In genomic region chr2:98489971-98490962, GRCh38 we compare ENCODE assay signal across 16 cellular contexts. TPM values are rescaled to one million over a fixed set of nuclear protein-coding genes. Genes with fewer than 3 reads are reported as not detected.
DNase-seq lines count a peak whose midpoint lies in the region; ATAC-seq and TF ChIP-seq lines count a peak whose summit lies in the region.
"Had no signal": no experiment of that assay in that cellular context is flagged by ENCODE, and none has a peak within 500 bp of the region (broad histone marks: within the 10 kb centered on the region; RNA-seq: fewer than 3 reads in every experiment).

No MANE protein-coding gene starts in this region.

- peak overlapping the region; percentile 99 for H3K27ac ChIP-seq in KMS-11
- peak overlapping the region in 3 of 4 donors; percentile 17 to 45 (median 45) for H3K27ac ChIP-seq in esophagus muscularis mucosa (replicated peaks in 1 of 4)
- H3K27ac ChIP-seq in temporal lobe (ENCODE audit: low read depth, low read length): peak overlapping the region; percentile 22
- H3K27ac ChIP-seq: hepatocyte, VCaP had no signal

- peaks cover 83% of the 10 kb centered on the region for H3K4me1 ChIP-seq in KMS-11 (ENCODE audit: low read depth, poor library complexity, severe bottlenecking)
- peaks cover 50 to 96% (median 88%) of the 10 kb centered on the region in 4 donors for H3K4me1 ChIP-seq in esophagus muscularis mucosa

- intact Hi-C loops in activated CD4-positive, alpha-beta memory T cell treated with anti-CD3 and anti-CD28 coated beads for 36 hours (cut with micrococcal nuclease): no loop called here
- intact Hi-C loops in esophagus muscularis mucosa (cut with DNase I): no loop called here

- DNase-seq in activated CD4-positive, alpha-beta memory T cell treated with anti-CD3 and anti-CD28 coated beads, Interleukin-2, amount 10 ng/mL, durations not matched to agents 7 days and 5 days: no peak
- no peak for DNase-seq in activated CD4-positive, alpha-beta memory T cell treated with anti-CD3 and anti-CD28 coated beads for 36 hours
- DNase-seq in esophagus muscularis mucosa (ENCODE audit: extremely low spot score) (no peak), glomerular visceral epithelial cell (ENCODE audit: extremely low spot score) (no peak), NCI-H2227 (lab: John Stamatoyannopoulos, UW; ENCODE audit: unreplicated experiment) (no peak)
- DNase-seq: effector CD4-positive, alpha-beta T cell; kidney; NCI-H1417 treated with DMSO at 0.1 percent for 48 hours; stimulated activated naive B cell treated with anti-CD40 and anti-IgM and Interleukin-4, amounts not matched to agents 10 μg/mL and 1 μg/mL and 100 μg/mL, for 72 hours; SW 1271 had no signal

- TF ChIP-seq CTCF in KMS-11 (conservative IDR thresholded peaks at IDR 0.05; ENCODE audit: low read depth, low read length): no peak
- no peak for TF ChIP-seq CTCF in esophagus muscularis mucosa (IDR thresholded peaks at IDR 0.05)

- H3K36me3 Mint-ChIP-seq in activated CD4-positive, alpha-beta memory T cell treated with anti-CD3 and anti-CD28 coated beads, Interleukin-2, amount 10 ng/mL, durations not matched to agents 7 days and 5 days (ENCODE audit: low read depth): peaks cover 68% of the 10 kb centered on the region
- H3K36me3 Mint-ChIP-seq in activated CD4-positive, alpha-beta memory T cell treated with anti-CD3 and anti-CD28 coated beads for 36 hours: peaks cover 10% of the 10 kb centered on the region

- H3K9me3 ChIP-seq in esophagus muscularis mucosa: no peaks in the 10 kb centered on the region

- H3K4me3 ChIP-seq in KMS-11 (IDR thresholded peaks at IDR 0.05; ENCODE audit: insufficient read depth, low read depth, low read length) (no peak overlapping the region), esophagus muscularis mucosa (no peak overlapping the region)
- H3K4me3 ChIP-seq: hepatocyte had no signal

- TF ChIP-seq EP300 in esophagus muscularis mucosa (IDR thresholded peaks at IDR 0.05): no peak

- H3K36me3 ChIP-seq in KMS-11 (ENCODE audit: insufficient read depth) (no peaks in the 10 kb centered on the region), esophagus muscularis mucosa (no peaks in the 10 kb centered on the region)

- H3K9ac ChIP-seq in KMS-11: no peak overlapping the region

- peak overlapping the region; percentile 21 for H3K27ac Mint-ChIP-seq in activated CD4-positive, alpha-beta memory T cell treated with anti-CD3 and anti-CD28 coated beads, Interleukin-2, amount 10 ng/mL, durations not matched to agents 7 days and 5 days
- no peak overlapping the region for H3K27ac Mint-ChIP-seq in activated CD4-positive, alpha-beta memory T cell treated with anti-CD3 and anti-CD28 coated beads for 36 hours
- H3K27ac Mint-ChIP-seq: memory B cell; stimulated activated naive B cell treated with anti-CD40 and anti-IgM and Interleukin-4, amounts not matched to agents 10 μg/mL and 1 μg/mL and 100 μg/mL, for 72 hours had no signal

- H4K20me1 ChIP-seq in KMS-11 (ENCODE audit: insufficient read depth): no peaks in the 10 kb centered on the region

- no peaks in the 10 kb centered on the region for H3K27me3 ChIP-seq in KMS-11 (ENCODE audit: insufficient read depth, low read depth)
- H3K27me3 ChIP-seq in esophagus muscularis mucosa: no peaks in the 10 kb centered on the region
- H3K27me3 ChIP-seq: hepatocyte had no signal

- H3K27me3 Mint-ChIP-seq in activated CD4-positive, alpha-beta memory T cell treated with anti-CD3 and anti-CD28 coated beads, Interleukin-2, amount 10 ng/mL, durations not matched to agents 7 days and 5 days: no peaks in the 10 kb centered on the region
- no peaks in the 10 kb centered on the region for H3K27me3 Mint-ChIP-seq in activated CD4-positive, alpha-beta memory T cell treated with anti-CD3 and anti-CD28 coated beads for 36 hours
- H3K27me3 Mint-ChIP-seq: memory B cell; stimulated activated naive B cell treated with anti-CD40 and anti-IgM and Interleukin-4, amounts not matched to agents 10 μg/mL and 1 μg/mL and 100 μg/mL, for 72 hours had no signal

- H3K4me3 Mint-ChIP-seq in activated CD4-positive, alpha-beta memory T cell treated with anti-CD3 and anti-CD28 coated beads, Interleukin-2, amount 10 ng/mL, durations not matched to agents 7 days and 5 days: no peak overlapping the region
- no peak overlapping the region for H3K4me3 Mint-ChIP-seq in activated CD4-positive, alpha-beta memory T cell treated with anti-CD3 and anti-CD28 coated beads for 36 hours
- H3K4me3 Mint-ChIP-seq: memory B cell; stimulated activated naive B cell treated with anti-CD40 and anti-IgM and Interleukin-4, amounts not matched to agents 10 μg/mL and 1 μg/mL and 100 μg/mL, for 72 hours had no signal

- peaks cover 94% of the 10 kb centered on the region for H3K79me2 ChIP-seq in KMS-11 (ENCODE audit: insufficient read depth, low read depth)

- H3K4me1 Mint-ChIP-seq in activated CD4-positive, alpha-beta memory T cell treated with anti-CD3 and anti-CD28 coated beads, Interleukin-2, amount 10 ng/mL, durations not matched to agents 7 days and 5 days: peaks cover 58% of the 10 kb centered on the region
- H3K4me1 Mint-ChIP-seq in activated CD4-positive, alpha-beta memory T cell treated with anti-CD3 and anti-CD28 coated beads for 36 hours (ENCODE audit: low read depth): peaks cover 64% of the 10 kb centered on the region

- H2AFZ ChIP-seq in KMS-11 (ENCODE audit: low read depth): no peak overlapping the region
- H2AFZ ChIP-seq: hepatocyte had no signal

- POLR2A ChIA-PET in activated CD4-positive, alpha-beta memory T cell treated with anti-CD3 and anti-CD28 coated beads, Interleukin-2, amount 10 ng/mL, durations not matched to agents 7 days and 5 days (lab: Charles Lee): interaction anchor here (16.5 kb wide), 1 partner anchor 29 kb away, joined by 500 read pairs; no protein-coding TSS in a partner anchor
- POLR2A ChIA-PET in activated CD4-positive, alpha-beta memory T cell treated with anti-CD3 and anti-CD28 coated beads for 36 hours (lab: Charles Lee): no interaction called here

- no peak for ATAC-seq in GM21737 (IDR thresholded peaks at IDR 0.05; ENCODE audit: unreplicated experiment)
- ATAC-seq: stimulated activated naive B cell treated with anti-CD40 and anti-IgM and Interleukin-4, amounts not matched to agents 10 μg/mL and 1 μg/mL and 100 μg/mL, for 72 hours had no signal

- CTCF ChIA-PET in activated CD4-positive, alpha-beta memory T cell treated with anti-CD3 and anti-CD28 coated beads, Interleukin-2, amount 10 ng/mL, durations not matched to agents 7 days and 5 days (lab: Charles Lee): no interaction called here
- CTCF ChIA-PET in activated CD4-positive, alpha-beta memory T cell treated with anti-CD3 and anti-CD28 coated beads for 36 hours (lab: Charles Lee): no interaction called here

- 83% methylated on average over 14 of the region's 14 CpGs for WGBS in esophagus muscularis mucosa

- TF ChIP-seq POLR2A in esophagus muscularis mucosa (IDR thresholded peaks at IDR 0.05; ENCODE audit: low read depth): no peak

- H3K9me3 Mint-ChIP-seq in activated CD4-positive, alpha-beta memory T cell treated with anti-CD3 and anti-CD28 coated beads, Interleukin-2, amount 10 ng/mL, durations not matched to agents 7 days and 5 days: peaks cover 10% of the 10 kb centered on the region
- H3K9me3 Mint-ChIP-seq in activated CD4-positive, alpha-beta memory T cell treated with anti-CD3 and anti-CD28 coated beads for 36 hours: peaks cover 8% of the 10 kb centered on the region
- H3K9me3 Mint-ChIP-seq: memory B cell had no signal

- H3K4me2 ChIP-seq in KMS-11: peak overlapping the region; percentile 97; the same call in 1 of the 2 replicates
- H3K4me2 ChIP-seq: hepatocyte had no signal

RNA-seq across cellular contexts. Expression of gene INPP4A, which starts 45.6 kb away (rescaled TPM):
- total RNA-seq in activated CD4-positive, alpha-beta memory T cell treated with anti-CD3 and anti-CD28 coated beads, Interleukin-2, amount 10 ng/mL, durations not matched to agents 7 days and 5 days: 100 to 1,000 TPM; 123 to 127 TPM
- 10 to 100 TPM; 40.7 to 42.0 TPM for total RNA-seq in activated CD4-positive, alpha-beta memory T cell treated with anti-CD3 and anti-CD28 coated beads for 36 hours
- total RNA-seq in esophagus muscularis mucosa (10 to 100 TPM; 30.7 to 58.9 (median 39.4) TPM), temporal lobe (63.2 TPM)

Comparison
In these comparisons a context has a peak if more than half of its experiments do, and no peak if none do; other contexts are left out.
1. H3K27ac ChIP-seq: peak in every context shown above with its lines; median percentile 99 in KMS-11; 45 in esophagus muscularis mucosa; 22 in temporal lobe.